Comparison of ENCODE assay signal across 24 cellular contexts in the genomic region with DNA sequence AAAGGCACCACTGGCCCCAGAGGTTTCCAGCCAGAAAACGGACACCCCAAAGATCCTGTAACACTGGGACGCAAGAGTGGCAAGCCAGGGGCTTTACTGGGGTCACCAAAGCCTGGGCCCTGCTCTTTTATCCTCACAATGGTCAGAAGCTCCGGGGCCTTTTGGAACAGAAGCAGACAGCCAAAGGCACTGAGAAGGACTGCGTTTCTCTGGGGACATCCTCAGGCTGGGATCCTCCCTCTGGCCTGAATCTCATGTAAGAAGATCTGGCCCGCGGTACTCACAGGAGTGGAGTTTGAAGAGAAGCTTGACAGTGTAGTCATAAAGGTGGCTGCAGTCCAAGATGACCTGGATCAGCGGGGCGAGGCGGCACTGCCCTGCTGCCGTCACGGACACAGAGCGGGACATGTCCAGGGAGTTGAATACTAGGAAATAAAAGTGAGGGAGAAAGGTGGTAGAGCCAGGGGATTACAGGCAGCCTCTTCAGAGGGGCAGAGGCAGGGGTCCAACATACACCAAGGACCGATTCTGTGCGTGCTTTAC.
"Had no signal": no experiment of that assay in that cellular context is flagged by ENCODE, and none has a peak within 500 bp of the region (broad histone marks: within the 10 kb centered on the region; RNA-seq: fewer than 3 reads in every experiment).

No MANE protein-coding gene starts in this region.

- H3K27me3 ChIP-seq: foreskin keratinocyte, hepatocyte, neutrophil, right lobe of liver, suprapubic skin, vagina had no signal

- ATAC-seq: foreskin keratinocyte; left cardiac atrium; natural killer cell treated with Interleukin-12 subunit alpha and Interleukin-12 subunit beta and Interleukin-15 and Interleukin-18, amount 100 ng/mL, for 72 hours; right lobe of liver; stimulated activated naive CD8-positive, alpha-beta T cell treated with anti-CD3 and anti-CD28 coated beads, Interleukin-15, amount 100 ng/mL, for 72 hours had no signal

- H3K4me1 ChIP-seq: foreskin keratinocyte, parathyroid adenoma, right lobe of liver, suprapubic skin, vagina had no signal

- H3K9ac ChIP-seq: parathyroid adenoma had no signal

- DNase-seq: activated CD8-positive, alpha-beta memory T cell treated with anti-CD3 and anti-CD28 coated beads for 24 hours; activated CD8-positive, alpha-beta memory T cell treated with anti-CD3 and anti-CD28 coated beads, Interleukin-2, amount 50 U/mL, for 4 hours; activated naive CD4-positive, alpha-beta T cell treated with anti-CD3 and anti-CD28 coated beads for 36 hours; activated naive CD8-positive, alpha-beta T cell treated with anti-CD3 and anti-CD28 coated beads, Interleukin-2, amount 10 ng/mL, durations not matched to agents 7 days and 5 days; activated T-cell treated with anti-CD3 and anti-CD28 coated beads, Interleukin-2, amount 50 U/mL, for 24 hours; amniotic stem cell; effector CD8-positive, alpha-beta T cell; erythroblast; foreskin keratinocyte; glutamatergic neuron; immature natural killer cell; left cardiac atrium; right lobe of liver; stimulated activated CD4-positive, alpha-beta T cell treated with anti-CD3 and anti-CD28 coated beads, Interleukin-1b, Interleukin-23, amount 100 ng/mL, for 48 hours; stimulated activated naive CD8-positive, alpha-beta T cell treated with anti-CD3 and anti-CD28 coated beads, Interleukin-15, amount 100 ng/mL, for 72 hours; T-helper 1 cell; trophoblast cell had no signal

- H3K4me2 ChIP-seq: hepatocyte had no signal

- H2AFZ ChIP-seq: hepatocyte, parathyroid adenoma had no signal

- H3K9me3 ChIP-seq: neutrophil, right lobe of liver, suprapubic skin, vagina had no signal

- H3K4me3 ChIP-seq: hepatocyte, right lobe of liver, skin epidermis, suprapubic skin, vagina had no signal

- H3K79me2 ChIP-seq: hepatocyte, parathyroid adenoma had no signal

- H3K27ac ChIP-seq: foreskin keratinocyte, hepatocyte, parathyroid adenoma, right lobe of liver, skin epidermis, suprapubic skin, vagina had no signal
